19 cellular contexts compared by ENCODE assay signal in the genomic region with DNA sequence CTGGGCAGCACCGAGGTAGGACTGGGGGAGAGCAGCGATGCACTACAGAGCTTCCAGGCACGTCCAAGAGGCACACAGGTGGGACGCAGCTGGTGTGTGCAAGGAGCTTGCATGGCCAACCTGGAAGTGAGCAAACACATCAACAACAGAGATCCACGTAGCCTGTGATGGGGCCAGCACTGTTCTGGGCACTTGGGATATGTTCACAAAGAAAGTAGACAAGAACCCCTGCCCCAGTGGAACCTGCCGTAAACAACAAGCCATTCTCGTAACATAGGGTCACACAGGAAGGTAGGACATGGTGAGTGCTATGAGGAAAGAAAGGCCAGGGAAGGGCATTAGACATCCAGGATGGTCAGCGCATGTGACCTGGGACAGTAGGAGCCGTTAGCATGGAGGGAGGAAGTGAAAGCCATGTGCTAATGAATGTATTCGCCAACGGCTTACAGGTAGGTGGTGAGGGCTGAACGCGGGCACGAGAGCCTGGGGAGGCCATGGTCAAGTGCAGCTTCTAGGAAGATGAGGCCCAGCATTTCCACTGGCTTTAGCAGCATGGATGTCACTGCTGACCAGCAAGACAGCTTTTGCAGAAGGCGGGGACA.
DNase-seq lines count a peak whose midpoint lies in the region; ATAC-seq and TF ChIP-seq lines count a peak whose summit lies in the region.
"Had no signal": no experiment of that assay in that cellular context is flagged by ENCODE, and none has a peak within 500 bp of the region (broad histone marks: within the 10 kb centered on the region; RNA-seq: fewer than 3 reads in every experiment).

No MANE protein-coding gene starts in this region.

- TF ChIP-seq CTCF in ovary (IDR thresholded peaks at IDR 0.05): no peak

- no peak overlapping the region for H3K4me3 ChIP-seq in BLaER1 treated with 17β-estradiol and CSF1 and Interleukin-3, amounts not matched to agents 10 nM and 100 nM
- H3K4me3 ChIP-seq in ovary: no peak overlapping the region
- no peak overlapping the region for H3K4me3 ChIP-seq in trophoblast cell (ENCODE audit: low read depth, low read length)
- H3K4me3 ChIP-seq: A549, HAP-1, MG63 had no signal

- no peaks in the 10 kb centered on the region for H3K36me3 Mint-ChIP-seq in T-helper 17 cell (ENCODE audit: low read depth)

- peaks cover 33% of the 10 kb centered on the region for H3K4me1 Mint-ChIP-seq in T-helper 17 cell

- no peak overlapping the region for H2AK5ac ChIP-seq in trophoblast cell (ENCODE audit: low read length)

- DNase-seq in MV-4-11 (lab: John Stamatoyannopoulos, UW) (peak; percentile 27), T-helper 17 cell (no peak), islet precursor cell (peak; percentile 49), NCI-H774 (lab: John Stamatoyannopoulos, UW) (no peak), ovary (no peak), trophoblast cell (no peak), EL (no peak)
- DNase-seq: C1 segment of cervical spinal cord, DMS 273 treated with DMSO at 0.1 percent for 48 hours, DND-41, MG63, NCI-H187, NCI-H2227 treated with DMSO at 0.1 percent for 48 hours, NCI-H524, Right ventricle myocardium superior, SK-N-SH had no signal

- H3K4me2 ChIP-seq in BLaER1 treated with 17β-estradiol and CSF1 and Interleukin-3, amounts not matched to agents 10 nM and 100 nM: peak overlapping the region in 7 of 11 experiments; percentile 16 to 73 (median 62); a peak in 12 of 22 replicates
- no peak overlapping the region for H3K4me2 ChIP-seq in trophoblast cell (ENCODE audit: low read length)
- H3K4me2 ChIP-seq: A549, SK-N-SH had no signal

- H3K14ac ChIP-seq in trophoblast cell (ENCODE audit: low read length): no peak overlapping the region

- H3K79me2 ChIP-seq in trophoblast cell (ENCODE audit: control insufficient read depth, insufficient read depth, low read length, poor library complexity): no peaks in the 10 kb centered on the region

- no peak overlapping the region for H2AFZ ChIP-seq in trophoblast cell (ENCODE audit: insufficient read depth, low read length, poor library complexity)

- no peak for ATAC-seq in T-helper 17 cell
- ATAC-seq: A549 had no signal

- no peak overlapping the region for H4K8ac ChIP-seq in trophoblast cell (ENCODE audit: low read depth, low read length)

- H3K27ac ChIP-seq in BLaER1 treated with 17β-estradiol and CSF1 and Interleukin-3, amounts not matched to agents 10 nM and 100 nM: no peak overlapping the region
- no peak overlapping the region for H3K27ac ChIP-seq in ovary
- no peak overlapping the region for H3K27ac ChIP-seq in trophoblast cell (ENCODE audit: low read depth, low read length)
- H3K27ac ChIP-seq: A549 had no signal

- H2BK5ac ChIP-seq in trophoblast cell (ENCODE audit: low read depth, low read length, poor library complexity): no peak overlapping the region

- intact Hi-C loops in ovary (cut with DNase I): loop anchor here in 2 of 4 donors (10.0 kb wide), 2 partner anchors 243 to 1473 kb away; no protein-coding TSS in a partner anchor

- no peak overlapping the region for H2BK120ac ChIP-seq in trophoblast cell (ENCODE audit: insufficient read depth, low read length, poor library complexity)

- peaks cover 0 to 51% (median 0%) of the 10 kb centered on the region in 11 experiments; a peak in 6 of 22 replicates for H3K27me3 ChIP-seq in BLaER1 treated with 17β-estradiol and CSF1 and Interleukin-3, amounts not matched to agents 10 nM and 100 nM
- no peaks in the 10 kb centered on the region for H3K27me3 ChIP-seq in ovary
- H3K27me3 ChIP-seq in trophoblast cell (ENCODE audit: insufficient read depth, low read length): no peaks in the 10 kb centered on the region
- H3K27me3 ChIP-seq: MG63 had no signal

- H2BK12ac ChIP-seq in trophoblast cell (ENCODE audit: low read length): no peak overlapping the region

- H3K9me3 ChIP-seq in BLaER1 treated with 17β-estradiol and CSF1 and Interleukin-3, amounts not matched to agents 10 nM and 100 nM (replicated peaks in 1 of 11): peaks cover 0 to 5% (median 0%) of the 10 kb centered on the region in 11 experiments; a peak in 1 of 22 replicates
- H3K9me3 ChIP-seq in T-helper 17 cell (ENCODE audit: control insufficient read depth, low read length, poor library complexity, severe bottlenecking): no peaks in the 10 kb centered on the region
- no peaks in the 10 kb centered on the region for H3K9me3 ChIP-seq in ovary
- no peaks in the 10 kb centered on the region for H3K9me3 ChIP-seq in trophoblast cell (ENCODE audit: insufficient read depth, low read depth, low read length)
- H3K9me3 ChIP-seq: A549, HAP-1, MG63, SK-N-SH had no signal

- no peak for TF ChIP-seq EP300 in ovary (IDR thresholded peaks at IDR 0.05)

- WGBS in ovary, 3 donors: 90 to 94% (median 92%) methylated on average over 15 of the region's 15 CpGs
- WGBS in trophoblast cell (ENCODE audit: extremely low coverage, insufficient coverage, insufficient read length): no CpG with 5 or more reads among the region's 15 CpGs

- no peak overlapping the region for H4K12ac ChIP-seq in trophoblast cell (ENCODE audit: low read depth, low read length)

- TF ChIP-seq POLR2A in ovary (IDR thresholded peaks at IDR 0.05): no peak

- no peaks in the 10 kb centered on the region for H3K36me3 ChIP-seq in BLaER1 treated with 17β-estradiol and CSF1 and Interleukin-3, amounts not matched to agents 10 nM and 100 nM
- H3K36me3 ChIP-seq in ovary (no peaks in the 10 kb centered on the region), trophoblast cell (ENCODE audit: control insufficient read depth in 1 of 2, insufficient read depth in 2 of 2, low read length in 2 of 2) (no peaks in the 10 kb centered on the region)
- H3K36me3 ChIP-seq: HAP-1, MG63 had no signal

- H3K27me3 Mint-ChIP-seq in T-helper 17 cell: peaks cover 20% of the 10 kb centered on the region

- H4K91ac ChIP-seq in trophoblast cell (ENCODE audit: low read depth, low read length): no peak overlapping the region

- no peak overlapping the region for H3K9ac ChIP-seq in BLaER1 treated with 17β-estradiol and CSF1 and Interleukin-3, amounts not matched to agents 10 nM and 100 nM
- no peak overlapping the region for H3K9ac ChIP-seq in trophoblast cell (ENCODE audit: low read length)
- H3K9ac ChIP-seq: SK-N-SH had no signal

- H3K23ac ChIP-seq in trophoblast cell (ENCODE audit: low read length): no peak overlapping the region

- H3K18ac ChIP-seq in trophoblast cell (ENCODE audit: low read length): no peak overlapping the region

- H3K4me3 Mint-ChIP-seq in T-helper 17 cell: no peak overlapping the region

- no peaks in the 10 kb centered on the region for H3K79me1 ChIP-seq in trophoblast cell (ENCODE audit: low read length)

- peak overlapping the region; percentile 53 for H3K27ac Mint-ChIP-seq in T-helper 17 cell

- H3K4ac ChIP-seq in trophoblast cell (ENCODE audit: low read depth, low read length): no peak overlapping the region

- peaks cover 0 to 14% (median 0%) of the 10 kb centered on the region in 11 experiments; a peak in 2 of 22 replicates for H4K20me1 ChIP-seq in BLaER1 treated with 17β-estradiol and CSF1 and Interleukin-3, amounts not matched to agents 10 nM and 100 nM

- peaks cover 40 to 48% (median 44%) of the 10 kb centered on the region in 10 experiments for H3K4me1 ChIP-seq in BLaER1 treated with 17β-estradiol and CSF1 and Interleukin-3, amounts not matched to agents 10 nM and 100 nM
- no peaks in the 10 kb centered on the region for H3K4me1 ChIP-seq in ovary (ENCODE audit: insufficient read depth)
- no peaks in the 10 kb centered on the region for H3K4me1 ChIP-seq in trophoblast cell (ENCODE audit: control insufficient read depth in 1 of 2, insufficient read depth in 2 of 2, low read length in 2 of 2)
- H3K4me1 ChIP-seq: A549, HAP-1 had no signal

Comparison
In these comparisons a context has a peak if more than half of its experiments do, and no peak if none do; other contexts are left out.
1. DNase-seq: peak in MV-4-11 (single experiment) and islet precursor cell (single experiment); none in T-helper 17 cell (0 of 3), NCI-H774 (single experiment), ovary (0 of 5), trophoblast cell (0 of 2) and EL (single experiment).